8 cellular contexts compared by ENCODE assay signal in genomic region chr3:179653777-179654117, GRCh38. TPM values are rescaled to one million over a fixed set of nuclear protein-coding genes. Genes with fewer than 3 reads are reported as not detected.
A peak's percentile ranks its signal among the peaks of the same experiment; 100 is the strongest.
DNase-seq lines count a peak whose midpoint lies in the region; ATAC-seq and FAIRE-seq lines count a peak whose summit lies in the region.

No MANE protein-coding gene starts in this region.

- ATAC-seq in left ventricle myocardium superior = no peak

- H3K27me3 ChIP-seq in small intestine (ENCODE audit: control insufficient read depth in 2 of 2, insufficient read depth in 2 of 2, low read length in 2 of 2) = no peaks in the 10 kb centered on the region

- peak overlapping the region; percentile 63 to 77 for H3K4me3 ChIP-seq in small intestine (ENCODE audit: low read depth in 1 of 2, low read length in 2 of 2)

- peaks cover 0 to 2% of the 10 kb centered on the region in 2 donors for H3K4me1 ChIP-seq in small intestine (ENCODE audit: control insufficient read depth in 2 of 2, insufficient read depth in 1 of 2, low read depth in 1 of 2, low read length in 1 of 2)

- H3K36me3 ChIP-seq in small intestine (ENCODE audit: control insufficient read depth in 2 of 2, insufficient read depth in 2 of 2, low read length in 2 of 2) = no peaks in the 10 kb centered on the region

- intact Hi-C loops in left ventricle myocardium superior (cut with micrococcal nuclease) = loop anchor here (10.0 kb wide), 1 partner anchor 81 kb away; no protein-coding TSS in a partner anchor

- H3K9me3 ChIP-seq in small intestine (ENCODE audit: control insufficient read depth, low read depth) = no peaks in the 10 kb centered on the region

- H3K27ac ChIP-seq in small intestine (ENCODE audit: low read depth in 1 of 2, low read length in 1 of 2) = peak overlapping the region in 1 of 2 donors; percentile 98

- FAIRE-seq in small intestine (lab: Jason Lieb, UNC) = no peak

- peak; percentile 4 for DNase-seq in activated gamma-delta T cell treated with anti-CD3 and anti-CD28 coated beads, Interleukin-2, amount 50 U/mL, for 16 hours (ENCODE audit: low read depth)
- DNase-seq in activated gamma-delta T cell (lab: John Stamatoyannopoulos, UW) (no peak), left ventricle myocardium superior (peak; percentile 56), small intestine (no peak), T-helper 9 cell (no peak), NCI-H2029 (lab: John Stamatoyannopoulos, UW) (no peak), GM19240 (ENCODE audit: insufficient read length, low spot score) (no peak)
- peak; percentile 70 for DNase-seq in activated CD8-positive, alpha-beta memory T cell treated with anti-CD3 and anti-CD28 coated beads, Interleukin-2, amount 50 U/mL, for 48 hours

- WGBS in small intestine, 3 donors = 0 to 2% (median 1%) methylated on average over 15 of the region's 15 CpGs

RNA-seq across cellular contexts. Expression of gene USP13, which starts 0.9 kb away (rescaled TPM):
- total RNA-seq in left ventricle myocardium superior = 156 TPM
- 1 to 10 TPM in 1 of 3 donors, under 1 TPM in 2; 0.22 to 2.9 (median 0.81) TPM for polyA plus RNA-seq in small intestine

RNA-seq across cellular contexts. Expression of gene NDUFB5, which starts 49.2 kb away (rescaled TPM):
- 363 TPM for total RNA-seq in left ventricle myocardium superior
- polyA plus RNA-seq in small intestine = 100 to 1,000 TPM; 124 to 184 (median 168) TPM

RNA-seq across cellular contexts. Expression of gene MRPL47, which starts 49.3 kb away (rescaled TPM):
- total RNA-seq in left ventricle myocardium superior = 47.8 TPM
- polyA plus RNA-seq in small intestine = 10 to 100 TPM; 48.4 to 56.0 (median 51.9) TPM

Comparison
In these comparisons a context has a peak if more than half of its experiments do, and no peak if none do; other contexts are left out.
1. DNase-seq: peak in activated gamma-delta T cell treated with anti-CD3 and anti-CD28 coated beads, Interleukin-2, amount 50 U/mL, for 16 hours (single experiment), activated CD8-positive, alpha-beta memory T cell treated with anti-CD3 and anti-CD28 coated beads, Interleukin-2, amount 50 U/mL, for 48 hours (single experiment) and left ventricle myocardium superior (single experiment); none in activated gamma-delta T cell (single experiment), small intestine (single experiment), T-helper 9 cell (single experiment), NCI-H2029 (single experiment) and GM19240 (single experiment).